In the genomic region with DNA sequence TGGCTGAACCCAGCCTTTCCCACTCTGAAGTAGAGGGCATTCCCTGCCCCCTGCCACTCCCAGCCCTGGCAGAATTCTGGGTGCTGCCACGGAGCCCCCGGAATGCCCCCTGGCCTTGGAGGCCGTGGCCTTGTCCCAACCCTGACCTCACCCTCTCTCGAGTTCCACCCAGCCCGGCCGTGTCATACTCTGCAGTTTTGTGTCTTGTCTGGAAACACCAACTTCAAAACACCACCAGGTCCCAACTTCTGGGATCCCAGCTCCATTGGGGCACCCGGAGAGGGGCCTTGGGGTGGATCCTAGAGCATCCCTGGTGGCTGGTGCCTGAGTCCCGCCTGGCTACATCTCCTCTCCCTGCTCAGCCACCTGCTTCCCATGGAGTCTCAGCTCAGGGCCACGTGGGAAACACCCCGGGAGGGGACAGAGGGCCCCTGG, we compare ENCODE assay signal across 1 cellular context.
TF ChIP-seq lines count a peak whose summit lies in the region.

No MANE protein-coding gene starts in this region.

TF ChIP-seq in HepG2, 621 proteins besides CTCF, POLR2A, EP300 and RAD21 (continued from another document):
- TF ChIP-seq ZNF501 (CRISPR knock-in tag; IDR thresholded peaks at IDR 0.05) = 0 out of 2 replicates have a peak, but pooled peaks have one; percentile 23
- no peak for TF ChIP-seq RARA (CRISPR knock-in tag; IDR thresholded peaks at IDR 0.05)
- TF ChIP-seq ZNF543 (CRISPR knock-in tag; IDR thresholded peaks at IDR 0.05) = no peak
- TF ChIP-seq NFE2 (CRISPR knock-in tag; IDR thresholded peaks at IDR 0.05) = no peak
- 0 out of 2 replicates have a peak, but pooled peaks have one; percentile 31 for TF ChIP-seq ZNF724P (CRISPR knock-in tag; IDR thresholded peaks at IDR 0.05; ENCODE audit: borderline replicate concordance)
- TF ChIP-seq GABPB1 (CRISPR knock-in tag; IDR thresholded peaks at IDR 0.05) = no peak
- no peak for TF ChIP-seq JUND (CRISPR knock-in tag; IDR thresholded peaks at IDR 0.05)
- TF ChIP-seq HNRNPL (IDR thresholded peaks at IDR 0.05; ENCODE audit: low read depth, low read length) = 0 out of 2 replicates have a peak, but pooled peaks have one; percentile 53
- TF ChIP-seq, protein P1, sequence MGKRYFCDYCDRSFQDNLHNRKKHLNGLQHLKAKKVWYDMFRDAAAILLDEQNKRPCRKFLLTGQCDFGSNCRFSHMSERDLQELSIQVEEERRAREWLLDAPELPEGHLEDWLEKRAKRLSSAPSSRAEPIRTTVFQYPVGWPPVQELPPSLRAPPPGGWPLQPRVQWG (CRISPR knock-in tag; IDR thresholded peaks at IDR 0.05; ENCODE audit: borderline replicate concordance, low read depth) = no peak
- TF ChIP-seq KDM2A (CRISPR knock-in tag; IDR thresholded peaks at IDR 0.05; ENCODE audit: borderline replicate concordance, low read depth) = peak; percentile 74
- TF ChIP-seq, protein P2, sequence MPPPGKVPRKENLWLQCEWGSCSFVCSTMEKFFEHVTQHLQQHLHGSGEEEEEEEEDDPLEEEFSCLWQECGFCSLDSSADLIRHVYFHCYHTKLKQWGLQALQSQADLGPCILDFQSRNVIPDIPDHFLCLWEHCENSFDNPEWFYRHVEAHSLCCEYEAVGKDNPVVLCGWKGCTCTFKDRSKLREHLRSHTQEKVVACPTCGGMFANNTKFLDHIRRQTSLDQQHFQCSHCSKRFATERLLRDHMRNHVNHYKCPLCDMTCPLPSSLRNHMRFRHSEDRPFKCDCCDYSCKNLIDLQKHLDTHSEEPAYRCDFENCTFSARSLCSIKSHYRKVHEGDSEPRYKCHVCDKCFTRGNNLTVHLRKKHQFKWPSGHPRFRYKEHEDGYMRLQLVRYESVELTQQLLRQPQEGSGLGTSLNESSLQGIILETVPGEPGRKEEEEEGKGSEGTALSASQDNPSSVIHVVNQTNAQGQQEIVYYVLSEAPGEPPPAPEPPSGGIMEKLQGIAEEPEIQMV (CRISPR knock-in tag; IDR thresholded peaks at IDR 0.05; ENCODE audit: low read depth) = no peak
- TF ChIP-seq ZNF563 (CRISPR knock-in tag; IDR thresholded peaks at IDR 0.05) = no peak
- TF ChIP-seq RBM22 (optimal IDR thresholded peaks at IDR 0.05; ENCODE audit: low read length) = peak; percentile 6
- TF ChIP-seq, protein P3, sequence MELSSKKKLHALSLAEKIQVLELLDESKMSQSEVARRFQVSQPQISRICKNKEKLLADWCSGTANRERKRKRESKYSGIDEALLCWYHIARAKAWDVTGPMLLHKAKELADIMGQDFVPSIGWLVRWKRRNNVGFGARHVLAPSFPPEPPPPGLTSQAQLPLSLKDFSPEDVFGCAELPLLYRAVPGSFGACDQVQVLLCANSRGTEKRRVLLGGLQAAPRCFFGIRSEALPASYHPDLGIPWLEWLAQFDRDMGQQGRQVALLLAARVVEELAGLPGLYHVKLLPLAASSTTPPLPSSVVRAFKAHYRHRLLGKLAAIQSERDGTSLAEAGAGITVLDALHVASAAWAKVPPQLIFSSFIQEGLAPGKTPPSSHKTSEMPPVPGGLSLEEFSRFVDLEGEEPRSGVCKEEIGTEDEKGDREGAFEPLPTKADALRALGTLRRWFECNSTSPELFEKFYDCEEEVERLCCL (CRISPR knock-in tag; IDR thresholded peaks at IDR 0.05; ENCODE audit: borderline replicate concordance) = no peak
- TF ChIP-seq, protein P4, sequence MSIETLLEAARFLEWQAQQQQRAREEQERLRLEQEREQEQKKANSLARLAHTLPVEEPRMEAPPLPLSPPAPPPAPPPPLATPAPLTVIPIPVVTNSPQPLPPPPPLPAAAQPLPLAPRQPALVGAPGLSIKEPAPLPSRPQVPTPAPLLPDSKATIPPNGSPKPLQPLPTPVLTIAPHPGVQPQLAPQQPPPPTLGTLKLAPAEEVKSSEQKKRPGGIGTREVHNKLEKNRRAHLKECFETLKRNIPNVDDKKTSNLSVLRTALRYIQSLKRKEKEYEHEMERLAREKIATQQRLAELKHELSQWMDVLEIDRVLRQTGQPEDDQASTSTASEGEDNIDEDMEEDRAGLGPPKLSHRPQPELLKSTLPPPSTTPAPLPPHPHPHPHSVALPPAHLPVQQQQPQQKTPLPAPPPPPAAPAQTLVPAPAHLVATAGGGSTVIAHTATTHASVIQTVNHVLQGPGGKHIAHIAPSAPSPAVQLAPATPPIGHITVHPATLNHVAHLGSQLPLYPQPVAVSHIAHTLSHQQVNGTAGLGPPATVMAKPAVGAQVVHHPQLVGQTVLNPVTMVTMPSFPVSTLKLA (IDR thresholded peaks at IDR 0.05) = peak; percentile 82
- TF ChIP-seq POLR2G (IDR thresholded peaks at IDR 0.05; ENCODE audit: low read depth, low read length) = peak; percentile 43; the same call in 1 of the 2 replicates
- TF ChIP-seq, protein P5, sequence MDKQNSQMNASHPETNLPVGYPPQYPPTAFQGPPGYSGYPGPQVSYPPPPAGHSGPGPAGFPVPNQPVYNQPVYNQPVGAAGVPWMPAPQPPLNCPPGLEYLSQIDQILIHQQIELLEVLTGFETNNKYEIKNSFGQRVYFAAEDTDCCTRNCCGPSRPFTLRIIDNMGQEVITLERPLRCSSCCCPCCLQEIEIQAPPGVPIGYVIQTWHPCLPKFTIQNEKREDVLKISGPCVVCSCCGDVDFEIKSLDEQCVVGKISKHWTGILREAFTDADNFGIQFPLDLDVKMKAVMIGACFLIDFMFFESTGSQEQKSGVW (CRISPR knock-in tag; IDR thresholded peaks at IDR 0.05; ENCODE audit: borderline replicate concordance) = no peak
- TF ChIP-seq TAF1 (CRISPR knock-in tag; IDR thresholded peaks at IDR 0.05) = no peak
- TF ChIP-seq AGO1 (IDR thresholded peaks at IDR 0.05; ENCODE audit: low read depth, low read length, poor library complexity, severe bottlenecking) = peak; percentile 21
- no peak for TF ChIP-seq KDM6A (CRISPR knock-in tag; IDR thresholded peaks at IDR 0.05; ENCODE audit: low read depth)
- TF ChIP-seq STAT5B (CRISPR knock-in tag; IDR thresholded peaks at IDR 0.05) = no peak
- TF ChIP-seq, protein P6, sequence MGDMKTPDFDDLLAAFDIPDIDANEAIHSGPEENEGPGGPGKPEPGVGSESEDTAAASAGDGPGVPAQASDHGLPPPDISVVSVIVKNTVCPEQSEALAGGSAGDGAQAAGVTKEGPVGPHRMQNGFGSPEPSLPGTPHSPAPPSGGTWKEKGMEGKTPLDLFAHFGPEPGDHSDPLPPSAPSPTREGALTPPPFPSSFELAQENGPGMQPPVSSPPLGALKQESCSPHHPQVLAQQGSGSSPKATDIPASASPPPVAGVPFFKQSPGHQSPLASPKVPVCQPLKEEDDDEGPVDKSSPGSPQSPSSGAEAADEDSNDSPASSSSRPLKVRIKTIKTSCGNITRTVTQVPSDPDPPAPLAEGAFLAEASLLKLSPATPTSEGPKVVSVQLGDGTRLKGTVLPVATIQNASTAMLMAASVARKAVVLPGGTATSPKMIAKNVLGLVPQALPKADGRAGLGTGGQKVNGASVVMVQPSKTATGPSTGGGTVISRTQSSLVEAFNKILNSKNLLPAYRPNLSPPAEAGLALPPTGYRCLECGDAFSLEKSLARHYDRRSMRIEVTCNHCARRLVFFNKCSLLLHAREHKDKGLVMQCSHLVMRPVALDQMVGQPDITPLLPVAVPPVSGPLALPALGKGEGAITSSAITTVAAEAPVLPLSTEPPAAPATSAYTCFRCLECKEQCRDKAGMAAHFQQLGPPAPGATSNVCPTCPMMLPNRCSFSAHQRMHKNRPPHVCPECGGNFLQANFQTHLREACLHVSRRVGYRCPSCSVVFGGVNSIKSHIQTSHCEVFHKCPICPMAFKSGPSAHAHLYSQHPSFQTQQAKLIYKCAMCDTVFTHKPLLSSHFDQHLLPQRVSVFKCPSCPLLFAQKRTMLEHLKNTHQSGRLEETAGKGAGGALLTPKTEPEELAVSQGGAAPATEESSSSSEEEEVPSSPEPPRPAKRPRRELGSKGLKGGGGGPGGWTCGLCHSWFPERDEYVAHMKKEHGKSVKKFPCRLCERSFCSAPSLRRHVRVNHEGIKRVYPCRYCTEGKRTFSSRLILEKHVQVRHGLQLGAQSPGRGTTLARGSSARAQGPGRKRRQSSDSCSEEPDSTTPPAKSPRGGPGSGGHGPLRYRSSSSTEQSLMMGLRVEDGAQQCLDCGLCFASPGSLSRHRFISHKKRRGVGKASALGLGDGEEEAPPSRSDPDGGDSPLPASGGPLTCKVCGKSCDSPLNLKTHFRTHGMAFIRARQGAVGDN (CRISPR knock-in tag; IDR thresholded peaks at IDR 0.05) = peak; percentile 23; the same call in 1 of the 2 replicates
- no peak for TF ChIP-seq SPEN (CRISPR knock-in tag; IDR thresholded peaks at IDR 0.05; ENCODE audit: low read depth)
- TF ChIP-seq EED (CRISPR knock-in tag; IDR thresholded peaks at IDR 0.05) = no peak
- peak; percentile 95 for TF ChIP-seq AGO2 (optimal IDR thresholded peaks at IDR 0.05; ENCODE audit: low read depth, low read length)
- peak; percentile 69 for TF ChIP-seq ZC3H13 (CRISPR knock-in tag; IDR thresholded peaks at IDR 0.05)
- TF ChIP-seq, protein P7, sequence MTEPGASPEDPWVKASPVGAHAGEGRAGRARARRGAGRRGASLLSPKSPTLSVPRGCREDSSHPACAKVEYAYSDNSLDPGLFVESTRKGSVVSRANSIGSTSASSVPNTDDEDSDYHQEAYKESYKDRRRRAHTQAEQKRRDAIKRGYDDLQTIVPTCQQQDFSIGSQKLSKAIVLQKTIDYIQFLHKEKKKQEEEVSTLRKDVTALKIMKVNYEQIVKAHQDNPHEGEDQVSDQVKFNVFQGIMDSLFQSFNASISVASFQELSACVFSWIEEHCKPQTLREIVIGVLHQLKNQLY (CRISPR knock-in tag; IDR thresholded peaks at IDR 0.05) = no peak
- TF ChIP-seq, protein P8, sequence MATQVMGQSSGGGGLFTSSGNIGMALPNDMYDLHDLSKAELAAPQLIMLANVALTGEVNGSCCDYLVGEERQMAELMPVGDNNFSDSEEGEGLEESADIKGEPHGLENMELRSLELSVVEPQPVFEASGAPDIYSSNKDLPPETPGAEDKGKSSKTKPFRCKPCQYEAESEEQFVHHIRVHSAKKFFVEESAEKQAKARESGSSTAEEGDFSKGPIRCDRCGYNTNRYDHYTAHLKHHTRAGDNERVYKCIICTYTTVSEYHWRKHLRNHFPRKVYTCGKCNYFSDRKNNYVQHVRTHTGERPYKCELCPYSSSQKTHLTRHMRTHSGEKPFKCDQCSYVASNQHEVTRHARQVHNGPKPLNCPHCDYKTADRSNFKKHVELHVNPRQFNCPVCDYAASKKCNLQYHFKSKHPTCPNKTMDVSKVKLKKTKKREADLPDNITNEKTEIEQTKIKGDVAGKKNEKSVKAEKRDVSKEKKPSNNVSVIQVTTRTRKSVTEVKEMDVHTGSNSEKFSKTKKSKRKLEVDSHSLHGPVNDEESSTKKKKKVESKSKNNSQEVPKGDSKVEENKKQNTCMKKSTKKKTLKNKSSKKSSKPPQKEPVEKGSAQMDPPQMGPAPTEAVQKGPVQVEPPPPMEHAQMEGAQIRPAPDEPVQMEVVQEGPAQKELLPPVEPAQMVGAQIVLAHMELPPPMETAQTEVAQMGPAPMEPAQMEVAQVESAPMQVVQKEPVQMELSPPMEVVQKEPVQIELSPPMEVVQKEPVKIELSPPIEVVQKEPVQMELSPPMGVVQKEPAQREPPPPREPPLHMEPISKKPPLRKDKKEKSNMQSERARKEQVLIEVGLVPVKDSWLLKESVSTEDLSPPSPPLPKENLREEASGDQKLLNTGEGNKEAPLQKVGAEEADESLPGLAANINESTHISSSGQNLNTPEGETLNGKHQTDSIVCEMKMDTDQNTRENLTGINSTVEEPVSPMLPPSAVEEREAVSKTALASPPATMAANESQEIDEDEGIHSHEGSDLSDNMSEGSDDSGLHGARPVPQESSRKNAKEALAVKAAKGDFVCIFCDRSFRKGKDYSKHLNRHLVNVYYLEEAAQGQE (IDR thresholded peaks at IDR 0.05; ENCODE audit: borderline replicate concordance in 1 of 2, low read depth in 1 of 2, low read length in 2 of 2) = no peak
- TF ChIP-seq, protein P9, sequence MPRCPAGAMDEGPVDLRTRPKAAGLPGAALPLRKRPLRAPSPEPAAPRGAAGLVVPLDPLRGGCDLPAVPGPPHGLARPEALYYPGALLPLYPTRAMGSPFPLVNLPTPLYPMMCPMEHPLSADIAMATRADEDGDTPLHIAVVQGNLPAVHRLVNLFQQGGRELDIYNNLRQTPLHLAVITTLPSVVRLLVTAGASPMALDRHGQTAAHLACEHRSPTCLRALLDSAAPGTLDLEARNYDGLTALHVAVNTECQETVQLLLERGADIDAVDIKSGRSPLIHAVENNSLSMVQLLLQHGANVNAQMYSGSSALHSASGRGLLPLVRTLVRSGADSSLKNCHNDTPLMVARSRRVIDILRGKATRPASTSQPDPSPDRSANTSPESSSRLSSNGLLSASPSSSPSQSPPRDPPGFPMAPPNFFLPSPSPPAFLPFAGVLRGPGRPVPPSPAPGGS (CRISPR knock-in tag; IDR thresholded peaks at IDR 0.05) = no peak
- TF ChIP-seq CCAR2 (optimal IDR thresholded peaks at IDR 0.05; ENCODE audit: low read depth, low read length) = no peak
- TF ChIP-seq NFE2L1 (CRISPR knock-in tag; IDR thresholded peaks at IDR 0.05; ENCODE audit: borderline replicate concordance) = no peak
- no peak for TF ChIP-seq MAFF (IDR thresholded peaks at IDR 0.05; ENCODE audit: low read depth, low read length)
- TF ChIP-seq ARID2 (CRISPR knock-in tag; IDR thresholded peaks at IDR 0.05; ENCODE audit: borderline replicate concordance) = no peak
